In the genomic region with DNA sequence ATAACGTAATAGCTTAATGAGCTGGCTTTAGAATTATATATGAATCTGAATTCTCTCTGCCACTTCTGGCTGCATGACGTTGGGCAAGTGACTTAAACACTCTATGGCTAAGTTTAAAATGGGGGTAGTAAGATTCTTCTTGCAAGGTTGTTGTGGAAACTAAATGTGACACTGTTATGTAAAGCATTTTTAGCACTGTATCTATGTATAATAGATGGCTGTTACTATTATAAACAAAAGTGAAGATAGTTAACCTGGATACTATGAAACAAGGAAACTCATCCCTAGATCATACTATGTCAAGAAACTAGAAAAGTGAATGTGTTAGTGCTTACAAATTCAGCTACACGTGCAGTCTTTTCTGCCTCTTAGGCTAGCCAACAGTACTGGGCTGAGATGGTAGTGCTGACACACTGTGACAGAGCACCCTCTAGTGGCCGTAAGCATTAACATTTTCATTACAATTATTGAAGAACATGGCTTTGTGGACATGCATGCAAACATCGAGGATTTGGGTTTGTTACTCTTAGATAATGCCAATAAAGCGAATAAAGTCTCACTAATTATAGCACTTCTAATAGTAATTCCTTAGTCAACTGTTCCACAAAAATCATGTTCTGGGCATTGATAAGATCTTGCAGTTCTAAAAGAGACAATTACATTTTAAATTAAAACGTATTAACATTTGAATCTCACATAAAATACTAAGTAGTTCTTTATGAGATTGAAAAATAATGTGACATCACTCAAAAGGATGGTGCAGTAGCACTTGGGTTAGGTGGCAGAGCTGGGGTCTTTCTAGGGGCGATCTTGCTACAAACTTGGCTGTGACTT, we compare ENCODE assay signal across 8 cellular contexts. TPM values are rescaled to one million over a fixed set of nuclear protein-coding genes. Genes with fewer than 3 reads are reported as not detected.
DNase-seq lines count a peak whose midpoint lies in the region; ATAC-seq and TF ChIP-seq lines count a peak whose summit lies in the region.

No MANE protein-coding gene starts in this region.

- no peak overlapping the region for H3K4me3 Mint-ChIP-seq in activated CD4-positive, alpha-beta T cell treated with anti-CD3 and anti-CD28 coated beads, Interleukin-2, amount 10 ng/mL, durations not matched to agents 7 days and 5 days
- H3K4me3 Mint-ChIP-seq in endodermal cell, result no peak overlapping the region
- H3K4me3 Mint-ChIP-seq in stimulated activated effector memory CD8-positive, alpha-beta T cell treated with anti-CD3 and anti-CD28 coated beads, Interleukin-12 subunit alpha, Interleukin-12 subunit beta, amount 100 ng/mL, for 72 hours, result no peak overlapping the region

- H3K36me3 ChIP-seq in endodermal cell (ENCODE audit: control insufficient read depth, insufficient read depth, low read length), result peaks cover 46% of the 10 kb centered on the region

- WGBS in endodermal cell (ENCODE audit: insufficient coverage in 1 of 2, insufficient read length in 1 of 2), 2 experiments, result 62 to 64% methylated on average over 5 to 8 of the region's 8 CpGs

- DNase-seq in Caki2 (ENCODE audit: low read depth), result peak; percentile 48
- DNase-seq in NCI-H526 treated with DMSO at 0.1 percent for 48 hours (lab: John Stamatoyannopoulos, UW), result peak; percentile 62
- peak; percentile 76 for DNase-seq in activated CD4-positive, alpha-beta T cell treated with anti-CD3 and anti-CD28 coated beads, Interleukin-2, amount 10 ng/mL, durations not matched to agents 7 days and 5 days
- DNase-seq in endodermal cell, result peak; percentile 68
- peak; percentile 84 for DNase-seq in midbrain (lab: John Stamatoyannopoulos, UW)
- peak; percentile 24 to 65 for DNase-seq in stimulated activated effector memory CD8-positive, alpha-beta T cell treated with anti-CD3 and anti-CD28 coated beads, Interleukin-12 subunit alpha, Interleukin-12 subunit beta, amount 100 ng/mL, for 72 hours (ENCODE audit: low spot score in 2 of 2)

- H3K27ac ChIP-seq in endodermal cell (ENCODE audit: low read depth, low read length), result no peak overlapping the region

- no peaks in the 10 kb centered on the region for H3K9me3 ChIP-seq in endodermal cell (ENCODE audit: control insufficient read depth, low read length)

- POLR2A ChIA-PET in activated CD4-positive, alpha-beta T cell treated with anti-CD3 and anti-CD28 coated beads, Interleukin-2, amount 10 ng/mL, durations not matched to agents 7 days and 5 days (lab: Charles Lee), result no interaction called here

- peak; percentile 87 for TF ChIP-seq CTCF in endodermal cell (conservative IDR thresholded peaks at IDR 0.05)

- CTCF ChIA-PET in activated CD4-positive, alpha-beta T cell treated with anti-CD3 and anti-CD28 coated beads, Interleukin-2, amount 10 ng/mL, durations not matched to agents 7 days and 5 days (lab: Charles Lee), result interaction anchor here (0.6 to 1.8 kb wide), 11 partner anchors 11 to 1931 kb away, joined by 3 to 7 read pairs (median 3); a partner anchor contains a TSS

- H3K4me1 Mint-ChIP-seq in activated CD4-positive, alpha-beta T cell treated with anti-CD3 and anti-CD28 coated beads, Interleukin-2, amount 10 ng/mL, durations not matched to agents 7 days and 5 days, result peaks cover 21% of the 10 kb centered on the region
- H3K4me1 Mint-ChIP-seq in endodermal cell, result peaks cover 18% of the 10 kb centered on the region
- peaks cover 27% of the 10 kb centered on the region for H3K4me1 Mint-ChIP-seq in stimulated activated effector memory CD8-positive, alpha-beta T cell treated with anti-CD3 and anti-CD28 coated beads, Interleukin-12 subunit alpha, Interleukin-12 subunit beta, amount 100 ng/mL, for 72 hours

- no peaks in the 10 kb centered on the region for H3K9me3 Mint-ChIP-seq in activated CD4-positive, alpha-beta T cell treated with anti-CD3 and anti-CD28 coated beads, Interleukin-2, amount 10 ng/mL, durations not matched to agents 7 days and 5 days
- no peaks in the 10 kb centered on the region for H3K9me3 Mint-ChIP-seq in endodermal cell
- no peaks in the 10 kb centered on the region for H3K9me3 Mint-ChIP-seq in stimulated activated effector memory CD8-positive, alpha-beta T cell treated with anti-CD3 and anti-CD28 coated beads, Interleukin-12 subunit alpha, Interleukin-12 subunit beta, amount 100 ng/mL, for 72 hours

- H3K4me1 ChIP-seq in endodermal cell (ENCODE audit: control insufficient read depth, insufficient read depth, low read length), result no peaks in the 10 kb centered on the region

- no peaks in the 10 kb centered on the region for H3K27me3 Mint-ChIP-seq in activated CD4-positive, alpha-beta T cell treated with anti-CD3 and anti-CD28 coated beads, Interleukin-2, amount 10 ng/mL, durations not matched to agents 7 days and 5 days
- H3K27me3 Mint-ChIP-seq in endodermal cell (ENCODE audit: insufficient read depth), result no peaks in the 10 kb centered on the region

- no peak overlapping the region for H3K4me3 ChIP-seq in endodermal cell (ENCODE audit: low read length)

- ATAC-seq in GM19438 (IDR thresholded peaks at IDR 0.05; ENCODE audit: low read depth, unreplicated experiment) (peak; percentile 79), HG03521 (IDR thresholded peaks at IDR 0.05; ENCODE audit: unreplicated experiment) (peak; percentile 69)
- peak; percentile 89 for ATAC-seq in stimulated activated effector memory CD8-positive, alpha-beta T cell treated with anti-CD3 and anti-CD28 coated beads, Interleukin-12 subunit alpha, Interleukin-12 subunit beta, amount 100 ng/mL, for 72 hours

- no peak overlapping the region for H3K9ac ChIP-seq in endodermal cell (ENCODE audit: extremely low read depth, low read length, poor library complexity, severe bottlenecking)

- H3K36me3 Mint-ChIP-seq in activated CD4-positive, alpha-beta T cell treated with anti-CD3 and anti-CD28 coated beads, Interleukin-2, amount 10 ng/mL, durations not matched to agents 7 days and 5 days (ENCODE audit: low read depth), result peaks cover 13% of the 10 kb centered on the region
- peaks cover 20% of the 10 kb centered on the region for H3K36me3 Mint-ChIP-seq in endodermal cell (ENCODE audit: low read depth)
- peaks cover 52% of the 10 kb centered on the region for H3K36me3 Mint-ChIP-seq in stimulated activated effector memory CD8-positive, alpha-beta T cell treated with anti-CD3 and anti-CD28 coated beads, Interleukin-12 subunit alpha, Interleukin-12 subunit beta, amount 100 ng/mL, for 72 hours

- no peak overlapping the region for H3K27ac Mint-ChIP-seq in activated CD4-positive, alpha-beta T cell treated with anti-CD3 and anti-CD28 coated beads, Interleukin-2, amount 10 ng/mL, durations not matched to agents 7 days and 5 days
- H3K27ac Mint-ChIP-seq in endodermal cell, result peak overlapping the region; percentile 10
- H3K27ac Mint-ChIP-seq in stimulated activated effector memory CD8-positive, alpha-beta T cell treated with anti-CD3 and anti-CD28 coated beads, Interleukin-12 subunit alpha, Interleukin-12 subunit beta, amount 100 ng/mL, for 72 hours, result no peak overlapping the region

- in situ Hi-C loops in Caki2 (cut with HindIII; ENCODE audit: low pct_unique_long_range_greater_than_20kb, low sequenced_read_pairs), result no loop called here

- H3K27me3 ChIP-seq in endodermal cell (ENCODE audit: control insufficient read depth, insufficient read depth, low read length, poor library complexity, severe bottlenecking), result no peaks in the 10 kb centered on the region

RNA-seq across cellular contexts. Expression of a gene that starts 47.3 kb away (rescaled TPM):
- total RNA-seq in Caki2 (2014; rRNA removed; shearing (Covaris generic); ENCODE audit: low replicate concordance), result 2.4 and 2.5 TPM in 2 replicates
- 10 to 100 TPM; 45.8 to 47.4 TPM for total RNA-seq in activated CD4-positive, alpha-beta T cell treated with anti-CD3 and anti-CD28 coated beads, Interleukin-2, amount 10 ng/mL, durations not matched to agents 7 days and 5 days
- total RNA-seq in endodermal cell, result 100 to 1,000 TPM; 138 to 158 TPM
- polyA plus RNA-seq in endodermal cell (2013, experiment 1 of 2), result 32.9 TPM
- polyA plus RNA-seq in endodermal cell (2013, experiment 2 of 2), result 31.7 TPM

Comparison
In these comparisons a context has a peak if more than half of its experiments do, and no peak if none do; other contexts are left out.
1. RNA of a gene that starts 47.3 kb away (total RNA-seq): 138 to 158 TPM in endodermal cell and 45.8 to 47.4 TPM in activated CD4-positive, alpha-beta T cell treated with anti-CD3 and anti-CD28 coated beads, Interleukin-2, amount 10 ng/mL, durations not matched to agents 7 days and 5 days; 2.4 to 2.5 TPM in Caki2; every median in the first group is over 10 times any median in the second.
2. Peak in every context shown above with its lines, with median percentiles within 50 percentile points of each other: DNase-seq and ATAC-seq.